Comparison of ENCODE assay signal across 1 cellular context in the genomic region with DNA sequence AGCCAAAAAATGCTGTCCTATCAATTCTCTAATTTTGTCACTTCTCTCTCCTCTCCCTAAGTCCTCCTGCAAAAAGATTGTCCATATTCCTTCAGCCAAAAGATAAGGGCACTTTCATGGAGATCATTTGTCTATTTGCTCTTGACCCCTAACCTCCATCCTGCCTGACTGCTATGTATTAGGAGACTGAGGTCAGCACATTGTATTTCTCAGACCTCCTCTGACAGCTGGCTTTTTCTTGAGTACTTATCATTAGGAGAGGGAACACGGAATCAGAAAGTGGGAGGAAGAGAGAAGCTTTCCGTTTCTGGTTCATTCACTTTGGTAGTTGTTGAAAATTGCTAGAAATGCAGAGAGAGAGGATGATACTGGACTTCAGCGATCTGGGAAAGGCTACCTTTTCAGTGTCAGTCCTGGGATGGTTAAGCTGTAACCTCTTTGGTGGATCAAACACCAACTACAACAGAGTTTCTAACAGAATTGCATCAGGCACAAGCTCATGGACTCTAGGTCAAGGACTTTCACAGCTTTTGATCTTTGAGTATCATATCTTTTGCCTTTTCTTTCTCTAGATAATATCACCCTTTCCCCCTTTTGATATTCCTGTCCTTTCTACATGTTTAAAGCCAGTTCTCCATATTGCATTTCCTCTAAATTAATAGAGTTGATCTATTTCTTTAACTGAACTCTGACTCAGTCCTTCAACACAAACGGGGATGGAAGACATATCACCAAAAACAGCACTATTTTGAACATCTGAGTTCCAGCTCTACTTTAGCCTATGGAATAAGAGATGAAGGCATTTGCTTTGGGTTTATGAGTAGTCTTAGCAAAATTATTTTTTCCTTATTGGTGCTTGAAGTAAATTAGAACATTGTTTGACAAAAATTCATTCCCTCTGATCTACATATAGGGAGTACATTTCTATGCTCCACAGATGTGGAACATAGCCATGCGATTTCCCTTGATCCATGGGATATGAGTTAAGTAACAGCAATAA.
A peak's percentile ranks its signal among the peaks of the same experiment; 100 is the strongest.
TF ChIP-seq lines count a peak whose summit lies in the region.

No MANE protein-coding gene starts in this region.

TF ChIP-seq in HepG2, 621 proteins besides CTCF, POLR2A, EP300 and RAD21 (continued from another document and continues in another):
- TF ChIP-seq RERE (CRISPR knock-in tag; IDR thresholded peaks at IDR 0.05; ENCODE audit: low read depth) (0 out of 2 replicates have a peak, but pooled peaks have one; percentile 38), EEA1 (CRISPR knock-in tag; IDR thresholded peaks at IDR 0.05; ENCODE audit: borderline replicate concordance) (no peak), ZBTB34 (CRISPR knock-in tag; IDR thresholded peaks at IDR 0.05) (peak; percentile 55; the same call in 1 of the 2 replicates), ZNF670 (CRISPR knock-in tag; IDR thresholded peaks at IDR 0.05; ENCODE audit: borderline replicate concordance) (no peak), NFAT5 (CRISPR knock-in tag; IDR thresholded peaks at IDR 0.05) (no peak), SP2 (CRISPR knock-in tag; IDR thresholded peaks at IDR 0.05) (no peak), REST (IDR thresholded peaks at IDR 0.05; ENCODE audit: borderline replicate concordance in 1 of 2, low read depth in 1 of 2, low read length in 2 of 2) (no peak), ATRX (CRISPR knock-in tag; IDR thresholded peaks at IDR 0.05; ENCODE audit: borderline replicate concordance) (no peak), ZNF841 (CRISPR knock-in tag; IDR thresholded peaks at IDR 0.05; ENCODE audit: borderline replicate concordance) (no peak), KLF13 (CRISPR knock-in tag; IDR thresholded peaks at IDR 0.05) (no peak), HNRNPK (IDR thresholded peaks at IDR 0.05; ENCODE audit: low read depth, low read length, poor library complexity, severe bottlenecking) (no peak), EZH2 (conservative IDR thresholded peaks at IDR 0.05; ENCODE audit: low read depth, low read length) (no peak), ZNF549 (CRISPR knock-in tag; IDR thresholded peaks at IDR 0.05) (no peak), PRDM4 (CRISPR knock-in tag; IDR thresholded peaks at IDR 0.05; ENCODE audit: borderline replicate concordance) (no peak), DNMT1 (CRISPR knock-in tag; IDR thresholded peaks at IDR 0.05) (no peak), CEBPZ (IDR thresholded peaks at IDR 0.05; ENCODE audit: low read length) (no peak), MEIS2 (CRISPR knock-in tag; IDR thresholded peaks at IDR 0.05) (no peak), YEATS4 (CRISPR knock-in tag; IDR thresholded peaks at IDR 0.05; ENCODE audit: borderline replicate concordance) (no peak), ZC3H13 (CRISPR knock-in tag; IDR thresholded peaks at IDR 0.05) (no peak), ETV5 (CRISPR knock-in tag; IDR thresholded peaks at IDR 0.05; ENCODE audit: borderline replicate concordance) (no peak), TBX2 (CRISPR knock-in tag; IDR thresholded peaks at IDR 0.05; ENCODE audit: borderline replicate concordance) (peak; percentile 85), ZNF619 (CRISPR knock-in tag; IDR thresholded peaks at IDR 0.05) (no peak)
- TF ChIP-seq, protein P1, sequence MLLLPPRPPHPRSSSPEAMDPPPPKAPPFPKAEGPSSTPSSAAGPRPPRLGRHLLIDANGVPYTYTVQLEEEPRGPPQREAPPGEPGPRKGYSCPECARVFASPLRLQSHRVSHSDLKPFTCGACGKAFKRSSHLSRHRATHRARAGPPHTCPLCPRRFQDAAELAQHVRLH (CRISPR knock-in tag; IDR thresholded peaks at IDR 0.05; ENCODE audit: borderline replicate concordance, low read depth) = no peak
- TF ChIP-seq, protein P2, sequence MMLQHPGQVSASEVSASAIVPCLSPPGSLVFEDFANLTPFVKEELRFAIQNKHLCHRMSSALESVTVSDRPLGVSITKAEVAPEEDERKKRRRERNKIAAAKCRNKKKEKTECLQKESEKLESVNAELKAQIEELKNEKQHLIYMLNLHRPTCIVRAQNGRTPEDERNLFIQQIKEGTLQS (CRISPR knock-in tag; IDR thresholded peaks at IDR 0.05) = peak; percentile 55; the same call in 1 of the 2 replicates
